Comparison of ENCODE assay signal across 27 cellular contexts in the genomic region with DNA sequence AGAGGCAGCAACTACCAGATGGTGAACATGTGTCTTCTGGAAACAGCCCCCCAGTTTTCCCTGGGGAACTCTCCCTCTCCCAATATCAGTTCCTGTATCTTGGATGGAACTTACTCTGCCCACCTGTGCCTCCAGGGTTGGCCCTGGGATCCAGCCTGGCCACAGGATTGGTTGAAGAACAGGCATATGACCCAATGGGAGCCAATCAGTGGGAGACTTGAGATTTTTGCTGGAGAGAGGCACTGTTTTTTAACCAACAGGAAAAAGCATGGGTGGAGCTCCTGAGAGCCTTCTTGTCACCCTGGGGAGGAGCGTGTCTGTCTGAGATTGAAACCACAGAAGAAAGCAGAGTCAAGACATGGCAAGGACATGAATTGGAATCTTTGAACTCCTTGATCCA. TPM values are rescaled to one million over a fixed set of nuclear protein-coding genes. Genes with fewer than 3 reads are reported as not detected.
A peak's percentile ranks its signal among the peaks of the same experiment; 100 is the strongest.
DNase-seq lines count a peak whose midpoint lies in the region; ATAC-seq and TF ChIP-seq lines count a peak whose summit lies in the region.
"Had no signal": no experiment of that assay in that cellular context is flagged by ENCODE, and none has a peak within 500 bp of the region (broad histone marks: within the 10 kb centered on the region; RNA-seq: fewer than 3 reads in every experiment).

No MANE protein-coding gene starts in this region.

- intact Hi-C loops in right lobe of liver (cut with DNase I) = no loop called here

- DNase-seq in SK-N-SH (peak; percentile 42), SK-MEL-5 (ENCODE audit: low read depth, low spot score) (peak; percentile 26), iPS-NIHi7 (ENCODE audit: extremely low spot score) (peak; percentile 20), right lobe of liver (no peak), NCI-H2227 treated with DMSO at 0.1 percent for 48 hours (lab: John Stamatoyannopoulos, UW) (no peak), midbrain (lab: John Stamatoyannopoulos, UW) (no peak)
- DNase-seq: activated B cell treated with CpG ODN at 0.5 μM for 24 hours; activated CD4-positive, alpha-beta T cell treated with anti-CD3 and anti-CD28 coated beads, Interleukin-2, amount 50 U/mL, for 48 hours; activated effector memory CD4-positive, alpha-beta T cell treated with Interleukin-2 at 50 U/mL for 16 hours; activated T-cell treated with anti-CD3 and anti-CD28 coated beads for 4 hours; effector CD4-positive, alpha-beta T cell; foreskin keratinocyte; KBM-7; left lung; NCI-H146; NCI-H748 treated with DMSO at 0.1 percent for 48 hours; stimulated activated CD4-positive, alpha-beta T cell treated with anti-CD3 and anti-CD28 coated beads, Interleukin-2, amount 100 ng/mL, for 24 hours; SW 1271; T1000 had no signal

- no peaks in the 10 kb centered on the region for H3K79me2 ChIP-seq in SK-N-SH (ENCODE audit: insufficient read depth)
- H3K79me2 ChIP-seq: hepatocyte had no signal

- no peaks in the 10 kb centered on the region for H3K36me3 ChIP-seq in SK-N-SH (replicated peaks in 1 of 2; ENCODE audit: control insufficient read depth in 1 of 2, insufficient read depth in 2 of 2, low read length in 1 of 2)
- H3K36me3 ChIP-seq in right lobe of liver = no peaks in the 10 kb centered on the region
- H3K36me3 ChIP-seq: left lung had no signal

- no peaks in the 10 kb centered on the region for H3K9me3 ChIP-seq in SK-N-SH
- H3K9me3 ChIP-seq in right lobe of liver = no peaks in the 10 kb centered on the region
- H3K9me3 ChIP-seq: left lung had no signal

- 75% methylated on average over 1 of the region's 1 CpG for WGBS in SK-N-SH (ENCODE audit: low lambda C conversion rate)
- WGBS in right lobe of liver (ENCODE audit: insufficient coverage, low coverage, low lambda C conversion rate, missing lambda C conversion rate) = 83% methylated on average over 1 of the region's 1 CpG

- CTCF ChIA-PET in SK-N-SH (lab: Yijun Ruan, JAX) = interaction anchor here (1.0 kb wide), 1 partner anchor 13 kb away, joined by 3 read pairs; no protein-coding TSS in a partner anchor

- no peaks in the 10 kb centered on the region for H3K27me3 ChIP-seq in SK-N-SH (ENCODE audit: insufficient read depth)
- H3K27me3 ChIP-seq in right lobe of liver = no peaks in the 10 kb centered on the region
- H3K27me3 ChIP-seq: hepatocyte, left lung had no signal

- H3K27ac ChIP-seq in SK-N-SH (ENCODE audit: low read depth in 2 of 2, low read length in 1 of 2) = no peak overlapping the region
- H3K27ac ChIP-seq in right lobe of liver = no peak overlapping the region
- H3K27ac ChIP-seq: foreskin keratinocyte, hepatocyte, left lung had no signal

- H3K4me1 ChIP-seq in SK-N-SH (ENCODE audit: control insufficient read depth in 1 of 2, insufficient read depth in 2 of 2, low read depth in 1 of 2, low read length in 1 of 2) = no peaks in the 10 kb centered on the region; a peak in 1 of 4 replicates
- H3K4me1 ChIP-seq in right lobe of liver = no peaks in the 10 kb centered on the region
- H3K4me1 ChIP-seq: foreskin keratinocyte, left lung had no signal

- TF ChIP-seq POLR2A in right lobe of liver (IDR thresholded peaks at IDR 0.05) = no peak

- H2AFZ ChIP-seq in SK-N-SH (ENCODE audit: low read depth) = no peak overlapping the region
- H2AFZ ChIP-seq: hepatocyte had no signal

- TF ChIP-seq RAD21 in SK-N-SH (IDR thresholded peaks at IDR 0.05; ENCODE audit: low read length) = no peak
- TF ChIP-seq RAD21 in Ishikawa (IDR thresholded peaks at IDR 0.05; ENCODE audit: low read depth) = no peak

- H4K20me1 ChIP-seq in SK-N-SH (ENCODE audit: insufficient read depth) = no peaks in the 10 kb centered on the region

- H3F3A ChIP-seq in SK-N-SH (replicated peaks; ENCODE audit: insufficient read depth) = no peaks in the 10 kb centered on the region

- no peak overlapping the region for H3K9ac ChIP-seq in SK-N-SH

- in situ Hi-C loops in SK-MEL-5 (cut with HindIII; ENCODE audit: low pct_unique_long_range_greater_than_20kb, low sequenced_read_pairs) = no loop called here

- H3K4me3 ChIP-seq in SK-N-SH (ENCODE audit: low read depth in 2 of 2, low read length in 1 of 2) (no peak overlapping the region), right lobe of liver (no peak overlapping the region)
- H3K4me3 ChIP-seq: hepatocyte, left lung, smooth muscle cell had no signal

- ATAC-seq in SK-N-SH treated with all-trans-retinoic acid at 6 μM for 48 hours = no peak
- no peak for ATAC-seq in right lobe of liver
- ATAC-seq: foreskin keratinocyte; left lung; naive thymus-derived CD4-positive, alpha-beta T cell had no signal

- no peak for TF ChIP-seq CTCF in SK-N-SH (IDR thresholded peaks at IDR 0.05)
- TF ChIP-seq CTCF in right lobe of liver (IDR thresholded peaks at IDR 0.05) = no peak

- POLR2A ChIA-PET in SK-N-SH (lab: Yijun Ruan, JAX) = no interaction called here

- no peaks in the 10 kb centered on the region for H3K9me2 ChIP-seq in SK-N-SH

- H3K4me2 ChIP-seq in SK-N-SH = no peak overlapping the region
- H3K4me2 ChIP-seq: hepatocyte, smooth muscle cell had no signal

- no peak for TF ChIP-seq EP300 in SK-N-SH (IDR thresholded peaks at IDR 0.05; ENCODE audit: borderline replicate concordance in 1 of 2, low read depth in 1 of 2, low read length in 1 of 2)
- TF ChIP-seq EP300 in Ishikawa (IDR thresholded peaks at IDR 0.05; ENCODE audit: borderline replicate concordance) = no peak

TF ChIP-seq in SK-N-SH, 30 proteins besides CTCF, POLR2A, EP300 and RAD21 (continues in another document):
- TF ChIP-seq, protein P1, sequence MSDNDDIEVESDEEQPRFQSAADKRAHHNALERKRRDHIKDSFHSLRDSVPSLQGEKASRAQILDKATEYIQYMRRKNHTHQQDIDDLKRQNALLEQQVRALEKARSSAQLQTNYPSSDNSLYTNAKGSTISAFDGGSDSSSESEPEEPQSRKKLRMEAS (IDR thresholded peaks at IDR 0.05; ENCODE audit: low read depth) = no peak
- no peak for TF ChIP-seq RFX5 (IDR thresholded peaks at IDR 0.05; ENCODE audit: low read length)
- TF ChIP-seq NRF1 (IDR thresholded peaks at IDR 0.05; ENCODE audit: low read depth, low read length) = no peak

TF ChIP-seq in SK-N-SH treated with all-trans-retinoic acid at 6 μM for 48 hours, 23 proteins besides CTCF, POLR2A, EP300 and RAD21 (continues in another document):
- TF ChIP-seq ESRRG (CRISPR knock-in tag; IDR thresholded peaks at IDR 0.05) = no peak
- TF ChIP-seq RARB (CRISPR knock-in tag; IDR thresholded peaks at IDR 0.05) = no peak

TF ChIP-seq in Ishikawa, 13 proteins besides CTCF, POLR2A, EP300 and RAD21:
- TF ChIP-seq ZBTB7A (IDR thresholded peaks at IDR 0.05; ENCODE audit: low read depth) (no peak), USF1 (IDR thresholded peaks at IDR 0.05) (peak; percentile 56)
TF ChIP-seq in Ishikawa: peak in this region for 1.

RNA-seq across cellular contexts. Expression of gene COX6A1, which starts 33.6 kb away (rescaled TPM):
- 1,149 and 1,199 TPM in 2 replicates for polyA plus RNA-seq in SK-N-SH (2012; rRNA removed)
- 571 and 799 TPM in 2 replicates for polyA plus RNA-seq in SK-N-SH (2012; cell fraction: cytosol; rRNA removed)
- polyA plus RNA-seq in SK-N-SH (2012; cell fraction: nucleus; rRNA removed) = 370 and 664 TPM in 2 replicates
- 1,050 and 1,113 TPM in 2 replicates for total RNA-seq in SK-MEL-5 (2014; rRNA removed; shearing (Covaris generic))
- 619 and 1,199 TPM in 2 replicates for polyA plus RNA-seq in SK-MEL-5 (2015; cell fraction: cytosol; rRNA removed)
- 136 and 184 TPM in 2 replicates for polyA plus RNA-seq in SK-MEL-5 (2015; cell fraction: nucleus; rRNA removed)
- 100 to 1,000 TPM; 229 to 625 (median 292) TPM for total RNA-seq in right lobe of liver

RNA-seq across cellular contexts. Expression of gene MSI1, which starts 35.3 kb away (rescaled TPM):
- 1.3 and 1.7 TPM in 2 replicates for polyA plus RNA-seq in SK-N-SH (2012; rRNA removed)
- 1.4 and 1.5 TPM in 2 replicates for polyA plus RNA-seq in SK-N-SH (2012; cell fraction: cytosol; rRNA removed)
- 1.7 and 2.2 TPM in 2 replicates for polyA plus RNA-seq in SK-N-SH (2012; cell fraction: nucleus; rRNA removed)
- total RNA-seq in SK-MEL-5 (2014; rRNA removed; shearing (Covaris generic)) = 0.85 and 1.3 TPM in 2 replicates
- 4.7 and 6.2 TPM in 2 replicates for polyA plus RNA-seq in SK-MEL-5 (2015; cell fraction: cytosol; rRNA removed)
- polyA plus RNA-seq in SK-MEL-5 (2015; cell fraction: nucleus; rRNA removed) = 4.5 and 7.6 TPM in 2 replicates
- total RNA-seq in right lobe of liver = 1 to 10 TPM in 1 of 6 experiments, under 1 TPM in 1, not detected in 4; 0.06 to 1.6 TPM
- total RNA-seq: activated B cell treated with CpG ODN at 0.5 μM for 24 hours; foreskin keratinocyte; naive thymus-derived CD4-positive, alpha-beta T cell; OCI-LY7; subcutaneous adipose tissue had no signal
- polyA plus RNA-seq: BJ; foreskin keratinocyte; naive thymus-derived CD4-positive, alpha-beta T cell had no signal

RNA-seq across cellular contexts. Expression of gene TRIAP1, which starts 41.9 kb away (rescaled TPM):
- polyA plus RNA-seq in SK-N-SH (2012; rRNA removed) = 34.1 and 48.2 TPM in 2 replicates
- polyA plus RNA-seq in SK-N-SH (2012; cell fraction: cytosol; rRNA removed) = 61.6 and 81.5 TPM in 2 replicates
- 7.6 and 15.6 TPM in 2 replicates for polyA plus RNA-seq in SK-N-SH (2012; cell fraction: nucleus; rRNA removed)
- total RNA-seq in SK-MEL-5 (2014; rRNA removed; shearing (Covaris generic)) = 39.3 and 45.1 TPM in 2 replicates
- polyA plus RNA-seq in SK-MEL-5 (2015; cell fraction: cytosol; rRNA removed) = 33.8 and 35.3 TPM in 2 replicates
- polyA plus RNA-seq in SK-MEL-5 (2015; cell fraction: nucleus; rRNA removed) = 13.4 and 21.1 TPM in 2 replicates
- total RNA-seq in right lobe of liver = 10 to 100 TPM; 13.3 to 28.7 (median 17.0) TPM

RNA-seq across cellular contexts. Expression of gene GATC, which starts 42.0 kb away (rescaled TPM):
- 10.6 and 12.4 TPM in 2 replicates for polyA plus RNA-seq in SK-N-SH (2012; rRNA removed)
- 10.9 and 11.4 TPM in 2 replicates for polyA plus RNA-seq in SK-N-SH (2012; cell fraction: cytosol; rRNA removed)
- polyA plus RNA-seq in SK-N-SH (2012; cell fraction: nucleus; rRNA removed) = 19.5 and 24.8 TPM in 2 replicates
- total RNA-seq in SK-MEL-5 (2014; rRNA removed; shearing (Covaris generic)) = 33.9 and 37.0 TPM in 2 replicates
- polyA plus RNA-seq in SK-MEL-5 (2015; cell fraction: cytosol; rRNA removed) = 19.4 and 22.7 TPM in 2 replicates
- polyA plus RNA-seq in SK-MEL-5 (2015; cell fraction: nucleus; rRNA removed) = 17.9 and 25.3 TPM in 2 replicates
- total RNA-seq in right lobe of liver = 10 to 100 TPM; 13.4 to 23.8 (median 15.9) TPM

Comparison
In these comparisons a context has a peak if more than half of its experiments do, and no peak if none do; other contexts are left out.
1. DNase-seq: peak in SK-N-SH (single experiment), SK-MEL-5 (single experiment) and iPS-NIHi7 (single experiment); none in right lobe of liver (0 of 3), NCI-H2227 treated with DMSO at 0.1 percent for 48 hours (single experiment) and midbrain (single experiment).